In the genomic region with DNA sequence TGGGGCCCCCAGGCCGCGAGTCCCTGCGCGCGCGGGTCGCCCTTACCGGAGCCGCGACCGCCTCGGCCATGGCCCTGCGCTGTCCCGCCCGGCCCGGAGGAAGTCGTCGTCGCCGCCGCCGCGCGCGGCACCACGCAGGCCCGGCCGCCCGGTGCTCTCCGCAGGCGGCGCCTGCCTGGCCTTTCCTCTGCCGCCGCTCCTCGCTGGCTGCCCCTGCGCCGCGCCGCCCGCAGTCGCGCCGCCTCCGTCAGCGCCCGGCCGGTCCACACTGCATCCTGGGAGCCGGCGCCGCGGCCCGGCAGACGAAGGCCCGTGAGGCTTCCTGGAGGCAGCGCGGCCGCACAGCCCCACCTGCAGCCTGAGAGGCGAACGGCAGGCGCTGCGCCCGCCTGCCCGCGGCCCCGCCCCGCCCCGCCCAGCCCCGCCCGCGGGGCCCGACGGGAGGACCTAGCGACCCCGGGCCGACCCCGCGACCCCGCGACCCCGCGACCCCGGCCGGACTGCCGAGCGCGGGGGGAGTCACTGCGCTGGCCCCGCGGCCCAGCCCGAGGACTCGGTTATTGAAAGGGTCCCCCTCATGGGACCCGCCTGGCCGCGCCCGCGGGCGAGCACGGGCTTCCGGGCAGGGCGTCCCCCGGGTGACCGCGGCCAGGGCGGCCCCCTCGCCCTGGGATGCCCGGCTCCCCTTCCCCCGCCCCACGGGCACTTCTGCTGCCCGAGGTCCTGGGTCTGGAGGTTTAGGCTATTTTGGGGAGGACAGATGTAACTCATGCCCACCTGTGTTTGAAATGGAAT, we compare ENCODE assay signal across 8 cellular contexts. TPM values are rescaled to one million over a fixed set of nuclear protein-coding genes. Genes with fewer than 3 reads are reported as not detected.
A peak's percentile ranks its signal among the peaks of the same experiment; 100 is the strongest.
DNase-seq lines count a peak whose midpoint lies in the region; ATAC-seq, FAIRE-seq and TF ChIP-seq lines count a peak whose summit lies in the region.

A gene (minus strand): TSS at position 343 of the 795 bp plus-strand sequence. CDS start 273 bp downstream, at position 70.

- peak within 1 kb of the TSS; percentile 83; the same call in 1 of the 2 replicates for H4K8ac ChIP-seq in H1 (ENCODE audit: extremely low read depth, insufficient read depth, low read length)
- H4K8ac ChIP-seq in mesendoderm (ENCODE audit: low read depth, low read length) = peak within 1 kb of the TSS; percentile 44

- no peak for FAIRE-seq in H1 (lab: Jason Lieb, UNC)

- peak; percentile 69 to 84 for TF ChIP-seq RAD21 in H1 (IDR thresholded peaks at IDR 0.05 in 1 of 2, conservative IDR thresholded peaks at IDR 0.05 in 1 of 2; ENCODE audit: low read depth in 2 of 2, low read length in 2 of 2)

- no peak within 1 kb of the TSS for H2BK12ac ChIP-seq in H1 (ENCODE audit: low read depth, low read length)

- 0% methylated on average over 20 of the region's 109 CpGs; no CpG with 5 or more reads in 1 of the 2 experiments for WGBS in H1 (ENCODE audit: extremely low coverage in 1 of 2, insufficient coverage in 1 of 2, insufficient read length in 1 of 2, insufficient replicate concordance in 2 of 2, low coverage in 1 of 2, low lambda C conversion rate in 2 of 2, missing lambda C conversion rate in 1 of 2), 2 experiments
- WGBS in mesendoderm (ENCODE audit: extremely low coverage, insufficient coverage, low lambda C conversion rate) = no CpG with 5 or more reads among the region's 109 CpGs

- no peak within 1 kb of the TSS for H4K91ac ChIP-seq in H1 (replicated peaks; ENCODE audit: insufficient read length, low read length)

- H2AK5ac ChIP-seq in H1 (ENCODE audit: low read depth, low read length) = no peak within 1 kb of the TSS
- H2AK5ac ChIP-seq in mesendoderm (ENCODE audit: low read length) = no peak within 1 kb of the TSS

- peak; percentile 93 for DNase-seq in CD1c-positive myeloid dendritic cell (ENCODE audit: extremely low spot score)
- DNase-seq in GM19238 (ENCODE audit: insufficient read length, low spot score) = peak; percentile 91
- peak; percentile 84 for DNase-seq in NCI-H774 (lab: John Stamatoyannopoulos, UW)
- peak; percentile 33 to 82 for DNase-seq in H1 (ENCODE audit: low read depth in 1 of 2, low spot score in 2 of 2)
- DNase-seq in mesendoderm = peak; percentile 89
- DNase-seq in stimulated activated CD8-positive, alpha-beta memory T cell treated with anti-CD3 and anti-CD28 coated beads, Interleukin-12 subunit alpha, Interleukin-12 subunit beta, amount 100 ng/mL, for 4 hours (ENCODE audit: low read depth) = peak; percentile 67

- H2AFZ ChIP-seq in H1 (ENCODE audit: low read length) = no peak within 1 kb of the TSS; the same call in 1 of the 2 replicates

- H3K36me3 ChIP-seq in H1 (ENCODE audit: control insufficient read depth in 2 of 4, insufficient read depth in 4 of 4, low read length in 3 of 4) (peaks cover 3 to 8% (median 7%) of the 10 kb centered on the region in 4 experiments; a peak in 5 of 8 replicates), mesendoderm (ENCODE audit: control insufficient read depth, insufficient read depth, low read length) (peaks cover 4% of the 10 kb centered on the region)

- peak within 1 kb of the TSS; percentile 39 to 96 (median 67) for H3K4me3 ChIP-seq in H1 (ENCODE audit: extremely low read depth in 1 of 4, insufficient read depth in 2 of 4, low read depth in 3 of 4, low read length in 4 of 4)
- peak within 1 kb of the TSS; percentile 47 for H3K4me3 ChIP-seq in mesendoderm (ENCODE audit: low read length)

- no peaks in the 10 kb centered on the region for H3K9me3 ChIP-seq in H1 (ENCODE audit: insufficient read depth in 2 of 2, low read depth in 1 of 2, low read length in 1 of 2)

- H3K79me1 ChIP-seq in H1 (ENCODE audit: low read depth, low read length) = no peaks in the 10 kb centered on the region; the same call in 1 of the 2 replicates
- peaks cover 11% of the 10 kb centered on the region for H3K79me1 ChIP-seq in mesendoderm (ENCODE audit: low read length)

- no peak within 1 kb of the TSS for H3K56ac ChIP-seq in H1 (replicated peaks; ENCODE audit: insufficient read length, low read depth, low read length)
- peak within 1 kb of the TSS; percentile 66 for H3K56ac ChIP-seq in mesendoderm (ENCODE audit: low read length)

- peak in 1 of 2 experiments; percentile 64; a peak in 2 of 3 replicates for TF ChIP-seq POLR2A in H1 (IDR thresholded peaks at IDR 0.05; ENCODE audit: control extremely low read depth in 1 of 2, low read depth in 2 of 2, low read length in 2 of 2)

- H4K5ac ChIP-seq in H1 (ENCODE audit: insufficient read length, low read depth, low read length) (no peak within 1 kb of the TSS), mesendoderm (ENCODE audit: low read length) (no peak within 1 kb of the TSS)

- no peak within 1 kb of the TSS for H2BK5ac ChIP-seq in H1 (ENCODE audit: low read depth, low read length)
- H2BK5ac ChIP-seq in mesendoderm (ENCODE audit: low read length) = no peak within 1 kb of the TSS

- H3K4ac ChIP-seq in H1 (replicated peaks; ENCODE audit: insufficient read length, low read depth, low read length) (no peak within 1 kb of the TSS), mesendoderm (ENCODE audit: low read depth, low read length) (peak within 1 kb of the TSS; percentile 97)

- peaks cover 3 to 6% of the 10 kb centered on the region in 2 experiments for H4K20me1 ChIP-seq in H1 (replicated peaks in 1 of 2; ENCODE audit: control insufficient read depth in 1 of 2, insufficient read depth in 2 of 2, low read length in 2 of 2)

- no peak within 1 kb of the TSS for H2BK20ac ChIP-seq in H1 (ENCODE audit: low read length)

- H3K23ac ChIP-seq in H1 (ENCODE audit: insufficient read length) (no peak within 1 kb of the TSS), mesendoderm (ENCODE audit: low read length) (peak within 1 kb of the TSS; percentile 89)

- POLR2A ChIA-PET in activated CD8-positive, alpha-beta memory T cell treated with anti-CD3 and anti-CD28 coated beads for 36 hours (lab: Charles Lee) = no interaction called here
- POLR2A ChIA-PET in H1 (lab: Charles Lee; ENCODE audit: partially characterized antibody) = no interaction called here

- H2BK120ac ChIP-seq in H1 (replicated peaks; ENCODE audit: low read depth, low read length) = no peak within 1 kb of the TSS
- H2BK120ac ChIP-seq in mesendoderm (ENCODE audit: low read depth, low read length) = peak within 1 kb of the TSS; percentile 69

- H3K18ac ChIP-seq in H1 (ENCODE audit: extremely low read depth, low read length) = no peak within 1 kb of the TSS
- peak within 1 kb of the TSS; percentile 97 for H3K18ac ChIP-seq in mesendoderm (ENCODE audit: low read length)

- H3K4me1 ChIP-seq in H1 (replicated peaks in 1 of 4; ENCODE audit: control insufficient read depth in 3 of 4, insufficient read depth in 4 of 4, low read length in 3 of 4) (no peaks in the 10 kb centered on the region; a peak in 2 of 7 replicates), mesendoderm (ENCODE audit: control insufficient read depth, low read depth, low read length) (peaks cover 2% of the 10 kb centered on the region)

- H2BK15ac ChIP-seq in H1 (ENCODE audit: low read length) (no peak within 1 kb of the TSS), mesendoderm (replicated peaks; ENCODE audit: low read depth) (no peak within 1 kb of the TSS)

- peak; percentile 94 for ATAC-seq in HG03439 (IDR thresholded peaks at IDR 0.05; ENCODE audit: unreplicated experiment)

- H3K4me2 ChIP-seq in H1 (ENCODE audit: insufficient read depth in 1 of 2, low read depth in 2 of 2, low read length in 2 of 2) (peak within 1 kb of the TSS; percentile 84 to 91), mesendoderm (ENCODE audit: low read length) (peak within 1 kb of the TSS; percentile 23)

- peak; percentile 68 to 85 (median 85) for TF ChIP-seq CTCF in H1 (IDR thresholded peaks at IDR 0.05; ENCODE audit: control extremely low read depth in 1 of 3, insufficient read depth in 1 of 3, low read depth in 1 of 3, low read length in 3 of 3)

- no peak within 1 kb of the TSS for H3K14ac ChIP-seq in H1 (ENCODE audit: insufficient read length)

- H3K9ac ChIP-seq in H1 (replicated peaks in 1 of 4; ENCODE audit: extremely low read depth in 1 of 4, low read depth in 3 of 4, low read length in 3 of 4) (peak within 1 kb of the TSS; percentile 29 to 98 (median 61); a peak in 6 of 7 replicates), mesendoderm (ENCODE audit: low read length) (peak within 1 kb of the TSS; percentile 63)

- peaks cover 0 to 12% of the 10 kb centered on the region in 2 experiments; a peak in 2 of 4 replicates for H3K79me2 ChIP-seq in H1 (ENCODE audit: control insufficient read depth in 1 of 2, insufficient read depth in 2 of 2, low read length in 2 of 2)
- H3K79me2 ChIP-seq in mesendoderm (ENCODE audit: control insufficient read depth, insufficient read depth, low read length) = peaks cover 5% of the 10 kb centered on the region

- CTCF ChIA-PET in activated CD8-positive, alpha-beta memory T cell treated with anti-CD3 and anti-CD28 coated beads for 36 hours (lab: Charles Lee) = no interaction called here
- CTCF ChIA-PET in H1 (lab: Charles Lee; ENCODE audit: partially characterized antibody) = interaction anchor here (0.5 kb wide), 1 partner anchor 30 kb away, joined by 3 read pairs; no protein-coding TSS in a partner anchor

- H3K27ac ChIP-seq in H1 (ENCODE audit: low read depth, low read length) (no peak within 1 kb of the TSS; the same call in 1 of the 2 replicates), mesendoderm (ENCODE audit: low read depth, low read length) (peak within 1 kb of the TSS; percentile 55)

- H3K27me3 ChIP-seq in H1 (replicated peaks in 1 of 4; ENCODE audit: control insufficient read depth in 3 of 4, extremely low read depth in 1 of 4, insufficient read depth in 3 of 4, low read length in 3 of 4) (peaks cover 0 to 3% (median under 1%) of the 10 kb centered on the region in 4 experiments; a peak in 2 of 7 replicates), mesendoderm (ENCODE audit: insufficient read depth, low read length, poor library complexity) (no peaks in the 10 kb centered on the region)

- no peak for TF ChIP-seq EP300 in H1 (IDR thresholded peaks at IDR 0.05; ENCODE audit: borderline replicate concordance in 1 of 2, low read depth in 2 of 2, low read length in 2 of 2)

- H3K23me2 ChIP-seq in H1 (ENCODE audit: low read depth, low read length) = 0 out of 2 replicates have a peak, but pooled peaks cover 4% of the 10 kb centered on the region

TF ChIP-seq in H1, 55 proteins besides CTCF, POLR2A, EP300 and RAD21 (continues in another document):
- no peak for TF ChIP-seq JUND (IDR thresholded peaks at IDR 0.05; ENCODE audit: low read length)

RNA-seq across cellular contexts. Expression of the gene that starts here (rescaled TPM):
- 10 to 100 TPM; 18.3 to 19.2 TPM for total RNA-seq in activated CD8-positive, alpha-beta memory T cell treated with anti-CD3 and anti-CD28 coated beads for 36 hours
- 15.4 and 15.6 TPM in 2 replicates for total RNA-seq in H1 (2021; fragmentation: NEBNext Ultra II Directional; extraction: Animal tissue kit (Norgen Biotek cat#: 25700))
- polyA plus RNA-seq in H1 (2011; rRNA removed) = 7.5 and 9.1 TPM in 2 replicates
- 6.8 TPM for polyA plus RNA-seq in H1 (2011; cell fraction: cytosol; rRNA removed)
- 14.0 TPM for polyA plus RNA-seq in H1 (2011; cell fraction: nucleus; rRNA removed)
- 8.4 to 12.7 TPM (median 10.6 TPM) in 4 replicates for polyA plus RNA-seq in H1 (2012, experiment 1 of 2)
- 9.8 TPM for polyA plus RNA-seq in H1 (2012, experiment 2 of 2)
- 8.0 TPM for polyA plus RNA-seq in H1 (2013, experiment 1 of 2)
- 7.6 TPM for polyA plus RNA-seq in H1 (2013, experiment 2 of 2)
- 7.2 and 11.5 TPM in 2 replicates for polyA minus RNA-seq in H1 (2011; rRNA and poly(A)+ RNA removed)
- 11.9 TPM for polyA minus RNA-seq in H1 (2011; cell fraction: cytosol; rRNA and poly(A)+ RNA removed)
- polyA minus RNA-seq in H1 (2011; cell fraction: nucleus; rRNA and poly(A)+ RNA removed) = 14.7 TPM
- 8.7 TPM for polyA plus RNA-seq in mesendoderm (2013, experiment 1 of 2)
- 8.9 TPM for polyA plus RNA-seq in mesendoderm (2013, experiment 2 of 2)
